Comparison of ENCODE assay signal across 11 cellular contexts in genomic region chr19:29390742-29391141, GRCh38.
"Had no signal": no experiment of that assay in that cellular context is flagged by ENCODE, and none has a peak within 500 bp of the region (broad histone marks: within the 10 kb centered on the region; RNA-seq: fewer than 3 reads in every experiment).

No MANE protein-coding gene starts in this region.

- H3K4me2 ChIP-seq: GM23338 had no signal

- H3K9ac ChIP-seq: GM23248 had no signal

- H3K4me1 ChIP-seq: HAP-1 had no signal

- FAIRE-seq: H1, H54 had no signal

- DNase-seq: GM23248, GOT3, H7, H9, HCEC 1CT, HFFc6 had no signal

- ATAC-seq: GM23338, HCT116 had no signal

- H3K36me3 ChIP-seq: HAP-1 had no signal

- H3K9me3 ChIP-seq: HAP-1 had no signal

- H3K4me3 Mint-ChIP-seq: GM23338, H9, HFFc6 had no signal

- H3K27ac Mint-ChIP-seq: GM23338, H9, HFFc6 had no signal

- H2AFZ ChIP-seq: GM23248, GM23338 had no signal

- H3K4me3 ChIP-seq: GM23248, GM23338, HAP-1 had no signal

- H3K27ac ChIP-seq: GM23248 had no signal
